10 cellular contexts compared by ENCODE assay signal in genomic region chr10:95440756-95441546, GRCh38.
A peak's percentile ranks its signal among the peaks of the same experiment; 100 is the strongest.
DNase-seq lines count a peak whose midpoint lies in the region; ATAC-seq and TF ChIP-seq lines count a peak whose summit lies in the region.
"Had no signal": no experiment of that assay in that cellular context is flagged by ENCODE, and none has a peak within 500 bp of the region (broad histone marks: within the 10 kb centered on the region; RNA-seq: fewer than 3 reads in every experiment).

No MANE protein-coding gene starts in this region.

- H3K4me1 ChIP-seq in left ventricle myocardium inferior: peaks cover 100% of the 10 kb centered on the region

- intact Hi-C loops in left ventricle myocardium inferior (cut with micrococcal nuclease): no loop called here

- DNase-seq in left ventricle myocardium inferior: no peak
- DNase-seq in GM13977 (ENCODE audit: low spot score): no peak
- no peak for DNase-seq in RWPE1 (ENCODE audit: low spot score)
- no peak for DNase-seq in NCI-H2081 (lab: John Stamatoyannopoulos, UW)
- no peak for DNase-seq in DMS114 treated with DMSO at 0.1 percent for 48 hours (lab: John Stamatoyannopoulos, UW; ENCODE audit: unreplicated experiment)
- DNase-seq: NCI-H2107, psoas muscle had no signal

- POLR2A ChIA-PET in RWPE1 (lab: Yijun Ruan, JAX; ENCODE audit: low non-redundant PET): no interaction called here

- TF ChIP-seq CTCF in left ventricle myocardium inferior (IDR thresholded peaks at IDR 0.05; ENCODE audit: borderline replicate concordance): no peak
- no peak for TF ChIP-seq CTCF in GM13977 (IDR thresholded peaks at IDR 0.05; ENCODE audit: extremely low read depth, insufficient read depth, missing control alignments)
- TF ChIP-seq CTCF in RWPE1 (conservative IDR thresholded peaks at IDR 0.05; ENCODE audit: low read depth): no peak

- CTCF ChIA-PET in RWPE1 (lab: Yijun Ruan, JAX): interaction anchor here (1.2 to 3.9 kb wide), 2 partner anchors 10 to 11 kb away, joined by 3 to 21 read pairs; no protein-coding TSS in a partner anchor

- ATAC-seq in GM18517 (IDR thresholded peaks at IDR 0.05; ENCODE audit: unreplicated experiment): peak; percentile 86
- ATAC-seq in GM21528 (IDR thresholded peaks at IDR 0.05; ENCODE audit: low FRiP score, unreplicated experiment): peak; percentile 64
- peak; percentile 82 for ATAC-seq in HG03521 (IDR thresholded peaks at IDR 0.05; ENCODE audit: unreplicated experiment)
- ATAC-seq: psoas muscle had no signal

- no peaks in the 10 kb centered on the region for H3K27me3 ChIP-seq in left ventricle myocardium inferior (ENCODE audit: low read depth)

- no peaks in the 10 kb centered on the region for H3K9me3 ChIP-seq in left ventricle myocardium inferior (replicated peaks)
- H3K9me3 ChIP-seq: psoas muscle had no signal

- H3K4me3 ChIP-seq in left ventricle myocardium inferior: no peak overlapping the region
- H3K4me3 ChIP-seq: psoas muscle had no signal

- in situ Hi-C loops in GM13977 (cut with MboI; ENCODE audit: low pct_unique_long_range_greater_than_20kb, low sequenced_read_pairs, unreplicated experiment): no loop called here

- H3K27ac ChIP-seq in left ventricle myocardium inferior (replicated peaks): peak overlapping the region; percentile 92
- H3K27ac ChIP-seq in RWPE1: no peak overlapping the region
- H3K27ac ChIP-seq: psoas muscle had no signal

- H3K36me3 ChIP-seq in left ventricle myocardium inferior: peaks cover 13% of the 10 kb centered on the region
